In the genomic region with DNA sequence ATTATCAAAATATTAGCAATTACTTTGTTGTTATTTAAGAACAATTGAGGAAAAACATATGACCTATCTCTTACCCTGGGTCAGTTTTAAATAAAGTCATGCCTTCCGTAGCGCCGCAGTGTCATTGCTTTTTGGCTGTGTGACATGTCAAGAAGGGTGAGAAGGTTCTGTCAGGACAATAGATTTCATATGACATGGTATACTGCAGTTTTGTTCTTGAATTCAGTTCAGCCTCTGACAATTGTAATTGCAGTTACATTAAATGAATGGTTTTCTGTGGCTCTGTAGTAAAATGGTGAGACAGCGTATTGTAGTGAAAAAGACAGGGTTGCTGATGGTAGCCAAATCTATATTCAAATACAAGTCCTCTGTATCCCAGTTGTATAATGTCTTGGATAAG, we compare ENCODE assay signal across 35 cellular contexts.
"Had no signal": no experiment of that assay in that cellular context is flagged by ENCODE, and none has a peak within 500 bp of the region (broad histone marks: within the 10 kb centered on the region; RNA-seq: fewer than 3 reads in every experiment).

No MANE protein-coding gene starts in this region.

- DNase-seq: Karpas-422, Kasumi-1, MG63, MM.1S, MV-4-11, NCI-H1048, NCI-H1092, NCI-H1092 treated with DMSO at 0.1 percent for 48 hours, NCI-H1105, NCI-H1105 treated with DMSO at 0.1 percent for 48 hours, NCI-H1417, NCI-H1417 treated with DMSO at 0.1 percent for 48 hours, NCI-H1436, NCI-H1436 treated with DMSO at 0.1 percent for 48 hours, NCI-H146, NCI-H1694, NCI-H1694 treated with DMSO at 0.1 percent for 48 hours, NCI-H187, NCI-H187 treated with DMSO at 0.1 percent for 48 hours, NCI-H1930, NCI-H2029, NCI-H2029 treated with DMSO at 0.1 percent for 48 hours, NCI-H2081, NCI-H2081 treated with DMSO at 0.1 percent for 48 hours, NCI-H2107, NCI-H2171, NCI-H2171 treated with DMSO at 0.1 percent for 48 hours, NCI-H2227 treated with DMSO at 0.1 percent for 48 hours, NCI-H226, NCI-H345, NCI-H446, NCI-H446 treated with DMSO at 0.1 percent for 48 hours, NCI-H510A, NCI-H510A treated with DMSO at 0.1 percent for 48 hours, NCI-H524 had no signal

- H3K27me3 ChIP-seq: MG63 had no signal

- H3K4me3 ChIP-seq: MG63 had no signal

- H3K9me3 ChIP-seq: MG63 had no signal

- H3K36me3 ChIP-seq: MG63 had no signal
